ENCODE assay signal across 20 cellular contexts in genomic region chr4:7002336-7002735, GRCh38. TPM values are rescaled to one million over a fixed set of nuclear protein-coding genes. Genes with fewer than 3 reads are reported as not detected.
A peak's percentile ranks its signal among the peaks of the same experiment; 100 is the strongest.
DNase-seq lines count a peak whose midpoint lies in the region; ATAC-seq and TF ChIP-seq lines count a peak whose summit lies in the region.
"Had no signal": no experiment of that assay in that cellular context is flagged by ENCODE, and none has a peak within 500 bp of the region (broad histone marks: within the 10 kb centered on the region; RNA-seq: fewer than 3 reads in every experiment).

No MANE protein-coding gene starts in this region.

- POLR2A ChIA-PET in naive thymus-derived CD8-positive, alpha-beta T cell (lab: Charles Lee): no interaction called here

- peaks cover 24% of the 10 kb centered on the region for H3K4me1 Mint-ChIP-seq in activated naive CD4-positive, alpha-beta T cell treated with anti-CD3 and anti-CD28 coated beads, Interleukin-2, amount 50 U/mL, for 24 hours
- peaks cover 14% of the 10 kb centered on the region for H3K4me1 Mint-ChIP-seq in activated T-helper 17 cell treated with anti-CD3 and anti-CD28 coated beads, Interleukin-2, amount 50 U/mL, for 72 hours
- H3K4me1 Mint-ChIP-seq in type B pancreatic cell (ENCODE audit: unreplicated experiment): peaks cover 17% of the 10 kb centered on the region
- H3K4me1 Mint-ChIP-seq in naive thymus-derived CD8-positive, alpha-beta T cell: peaks cover 0 to 17% (median 4%) of the 10 kb centered on the region in 4 donors

- no peak for ATAC-seq in activated T-helper 17 cell treated with anti-CD3 and anti-CD28 coated beads, Interleukin-2, amount 50 U/mL, for 72 hours (replicated peaks)
- ATAC-seq in esophagus mucosa: peak; percentile 37
- no peak for ATAC-seq in naive thymus-derived CD8-positive, alpha-beta T cell
- ATAC-seq: lower lobe of right lung, natural killer cell, sciatic nerve had no signal

- TF ChIP-seq CTCF in type B pancreatic cell (conservative IDR thresholded peaks at IDR 0.05): no peak

- peak overlapping the region; percentile 30 for H3K27ac Mint-ChIP-seq in activated naive CD4-positive, alpha-beta T cell treated with anti-CD3 and anti-CD28 coated beads, Interleukin-2, amount 50 U/mL, for 24 hours
- peak overlapping the region; percentile 77 for H3K27ac Mint-ChIP-seq in activated T-helper 17 cell treated with anti-CD3 and anti-CD28 coated beads, Interleukin-2, amount 50 U/mL, for 72 hours
- peak overlapping the region; percentile 40 for H3K27ac Mint-ChIP-seq in type B pancreatic cell
- H3K27ac Mint-ChIP-seq in naive thymus-derived CD8-positive, alpha-beta T cell: peak overlapping the region in 1 of 10 donors; percentile 53
- H3K27ac Mint-ChIP-seq: dendritic cell treated with granulocyte-macrophage colony-stimulating factor and Interleukin-4, amounts not matched to agents 40 ng/mL and 50 ng/mL, for 4 days; natural killer cell had no signal

- H3K9me3 Mint-ChIP-seq in activated naive CD4-positive, alpha-beta T cell treated with anti-CD3 and anti-CD28 coated beads, Interleukin-2, amount 50 U/mL, for 24 hours: no peaks in the 10 kb centered on the region
- H3K9me3 Mint-ChIP-seq in activated T-helper 17 cell treated with anti-CD3 and anti-CD28 coated beads, Interleukin-2, amount 50 U/mL, for 72 hours: no peaks in the 10 kb centered on the region
- H3K9me3 Mint-ChIP-seq in type B pancreatic cell: no peaks in the 10 kb centered on the region
- H3K9me3 Mint-ChIP-seq in naive thymus-derived CD8-positive, alpha-beta T cell: no peaks in the 10 kb centered on the region
- H3K9me3 Mint-ChIP-seq: dendritic cell treated with granulocyte-macrophage colony-stimulating factor and Interleukin-4, amounts not matched to agents 40 ng/mL and 50 ng/mL, for 4 days; natural killer cell had no signal

- no peak for DNase-seq in activated naive CD4-positive, alpha-beta T cell treated with anti-CD3 and anti-CD28 coated beads, Interleukin-2, amount 50 U/mL, for 16 hours
- no peak for DNase-seq in type B pancreatic cell (ENCODE audit: extremely low spot score, unreplicated experiment)
- DNase-seq in naive thymus-derived CD8-positive, alpha-beta T cell: no peak
- DNase-seq in DMS53 (lab: John Stamatoyannopoulos, UW): no peak
- DNase-seq: activated CD4-positive, alpha-beta T cell treated with anti-CD3 and anti-CD28 coated beads for 48 hours; DMS153; lower lobe of right lung; natural killer cell; NCI-H1417 treated with DMSO at 0.1 percent for 48 hours; occipital lobe; PC-9; SHP77; stimulated activated CD8-positive, alpha-beta memory T cell treated with anti-CD3 and anti-CD28 coated beads, Interleukin-4, amount 100 ng/mL, for 48 hours; T1000; tibial artery had no signal

- peaks cover 24% of the 10 kb centered on the region for H3K36me3 Mint-ChIP-seq in activated naive CD4-positive, alpha-beta T cell treated with anti-CD3 and anti-CD28 coated beads, Interleukin-2, amount 50 U/mL, for 24 hours
- H3K36me3 Mint-ChIP-seq in activated T-helper 17 cell treated with anti-CD3 and anti-CD28 coated beads, Interleukin-2, amount 50 U/mL, for 72 hours (ENCODE audit: low read depth): peaks cover 98% of the 10 kb centered on the region
- peaks cover 44% of the 10 kb centered on the region for H3K36me3 Mint-ChIP-seq in type B pancreatic cell
- peaks cover 0 to 87% (median 28%) of the 10 kb centered on the region in 3 donors for H3K36me3 Mint-ChIP-seq in naive thymus-derived CD8-positive, alpha-beta T cell

- H3K27me3 Mint-ChIP-seq in activated naive CD4-positive, alpha-beta T cell treated with anti-CD3 and anti-CD28 coated beads, Interleukin-2, amount 50 U/mL, for 24 hours: no peaks in the 10 kb centered on the region
- no peaks in the 10 kb centered on the region for H3K27me3 Mint-ChIP-seq in activated T-helper 17 cell treated with anti-CD3 and anti-CD28 coated beads, Interleukin-2, amount 50 U/mL, for 72 hours
- H3K27me3 Mint-ChIP-seq in type B pancreatic cell: no peaks in the 10 kb centered on the region
- no peaks in the 10 kb centered on the region for H3K27me3 Mint-ChIP-seq in naive thymus-derived CD8-positive, alpha-beta T cell
- H3K27me3 Mint-ChIP-seq: dendritic cell treated with granulocyte-macrophage colony-stimulating factor and Interleukin-4, amounts not matched to agents 40 ng/mL and 50 ng/mL, for 4 days had no signal

- no peak overlapping the region for H3K4me3 Mint-ChIP-seq in activated naive CD4-positive, alpha-beta T cell treated with anti-CD3 and anti-CD28 coated beads, Interleukin-2, amount 50 U/mL, for 24 hours
- no peak overlapping the region for H3K4me3 Mint-ChIP-seq in activated T-helper 17 cell treated with anti-CD3 and anti-CD28 coated beads, Interleukin-2, amount 50 U/mL, for 72 hours
- H3K4me3 Mint-ChIP-seq in type B pancreatic cell: no peak overlapping the region
- no peak overlapping the region for H3K4me3 Mint-ChIP-seq in naive thymus-derived CD8-positive, alpha-beta T cell
- H3K4me3 Mint-ChIP-seq: dendritic cell treated with granulocyte-macrophage colony-stimulating factor and Interleukin-4, amounts not matched to agents 40 ng/mL and 50 ng/mL, for 4 days; natural killer cell had no signal

RNA-seq across cellular contexts. Expression of gene TADA2B, which starts 40.8 kb away (rescaled TPM):
- total RNA-seq in activated T-helper 17 cell treated with anti-CD3 and anti-CD28 coated beads, Interleukin-2, amount 50 U/mL, for 72 hours: 10 to 100 TPM in 1 of 2 donors, 1 to 10 TPM in 1; 8.5 to 13.0 TPM
- total RNA-seq in esophagus mucosa (12.5 TPM), type B pancreatic cell (ENCODE audit: low replicate concordance) (21.7 and 23.1 TPM in 2 replicates)
- 10 to 100 TPM; 50.5 to 55.2 TPM for total RNA-seq in naive thymus-derived CD8-positive, alpha-beta T cell
- 1 to 10 TPM; 2.6 to 4.8 (median 4.5) TPM for polyA plus RNA-seq in naive thymus-derived CD8-positive, alpha-beta T cell
